ENCODE assay signal across 33 cellular contexts in the genomic region with DNA sequence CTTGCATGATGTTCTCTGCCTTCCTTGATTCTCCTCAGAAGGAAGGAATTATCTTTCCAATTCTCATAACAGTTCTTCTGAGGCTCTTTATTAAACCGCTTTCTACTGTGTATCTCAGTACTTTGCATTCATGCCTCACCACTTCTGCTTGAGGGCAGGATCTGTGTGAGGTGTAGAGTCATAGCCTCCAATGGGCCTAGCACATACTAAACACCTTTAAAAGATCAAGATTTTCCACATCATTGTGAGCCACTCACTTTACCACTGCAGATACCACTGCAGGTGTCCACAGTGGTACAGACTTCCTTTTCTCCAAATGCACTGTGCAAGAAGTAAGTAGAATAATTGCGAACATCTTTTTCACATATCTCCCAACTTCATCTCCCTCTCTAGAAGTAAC.
"Had no signal": no experiment of that assay in that cellular context is flagged by ENCODE, and none has a peak within 500 bp of the region (broad histone marks: within the 10 kb centered on the region; RNA-seq: fewer than 3 reads in every experiment).

No MANE protein-coding gene starts in this region.

- H3K27me3 Mint-ChIP-seq: activated CD4-positive, alpha-beta memory T cell treated with anti-CD3 and anti-CD28 coated beads for 36 hours; activated CD8-positive, alpha-beta T cell treated with anti-CD3 and anti-CD28 coated beads for 36 hours; activated T-helper 17 cell treated with anti-CD3 and anti-CD28 coated beads, Interleukin-2, amount 50 U/mL, for 72 hours; brain; central memory CD8-positive, alpha-beta T cell had no signal

- H3K4me3 ChIP-seq: ascending aorta, cardiac muscle cell had no signal

- H3K4me3 Mint-ChIP-seq: activated B cell treated with CpG ODN at 0.5 μM for 24 hours; activated CD4-positive, alpha-beta memory T cell treated with anti-CD3 and anti-CD28 coated beads for 36 hours; activated CD4-positive, alpha-beta T cell treated with anti-CD3 and anti-CD28 coated beads, Interleukin-2, amount 10 ng/mL, durations not matched to agents 7 days and 5 days; activated CD8-positive, alpha-beta T cell treated with anti-CD3 and anti-CD28 coated beads for 36 hours; activated naive CD4-positive, alpha-beta T cell treated with anti-CD3 and anti-CD28 coated beads for 36 hours; activated T-cell treated with anti-CD3 and anti-CD28 coated beads, Interleukin-2, amount 50 U/mL, for 4 hours; activated T-cell treated with anti-CD3 and anti-CD28 coated beads, Interleukin-2, amount 50 U/mL, for 72 hours; activated T-helper 1 cell treated with anti-CD3 and anti-CD28 coated beads, Interleukin-12 subunit alpha, Interleukin-12 subunit beta, Interleukin-2, Interleukin-4 antibody, amounts not matched to agents 30 ng/mL and 10 ng/mL and 1 ng/mL, durations not matched to agents 14 hours and 24 hours and 36 hours; activated T-helper 17 cell treated with anti-CD3 and anti-CD28 coated beads, Interleukin-2, amount 50 U/mL, for 72 hours; brain; central memory CD8-positive, alpha-beta T cell; T-helper 1 cell treated with Interleukin-12 subunit alpha and Interleukin-12 subunit beta and Interleukin-4 antibody, amounts not matched to agents 30 μg/mL and 1 μg/mL, for 36 hours; T-helper 2 cell treated with Interferon-gamma antibody and Interleukin-4, amounts not matched to agents 5 μg/mL and 100 μg/mL, for 36 hours had no signal

- H3K27ac Mint-ChIP-seq: activated B cell treated with CpG ODN at 0.5 μM for 24 hours; activated CD4-positive, alpha-beta memory T cell treated with anti-CD3 and anti-CD28 coated beads for 36 hours; activated CD4-positive, alpha-beta T cell treated with anti-CD3 and anti-CD28 coated beads, Interleukin-2, amount 10 ng/mL, durations not matched to agents 7 days and 5 days; activated CD8-positive, alpha-beta T cell treated with anti-CD3 and anti-CD28 coated beads for 36 hours; activated naive CD4-positive, alpha-beta T cell treated with anti-CD3 and anti-CD28 coated beads for 36 hours; activated T-cell treated with anti-CD3 and anti-CD28 coated beads, Interleukin-2, amount 50 U/mL, for 72 hours; activated T-helper 1 cell treated with anti-CD3 and anti-CD28 coated beads, Interleukin-12 subunit alpha, Interleukin-12 subunit beta, Interleukin-2, Interleukin-4 antibody, amounts not matched to agents 30 ng/mL and 10 ng/mL and 1 ng/mL, durations not matched to agents 14 hours and 24 hours and 36 hours; activated T-helper 17 cell treated with anti-CD3 and anti-CD28 coated beads, Interleukin-2, amount 50 U/mL, for 72 hours; brain; T-helper 1 cell treated with Interleukin-12 subunit alpha and Interleukin-12 subunit beta and Interleukin-4 antibody, amounts not matched to agents 30 μg/mL and 1 μg/mL, for 36 hours; T-helper 2 cell treated with Interferon-gamma antibody and Interleukin-4, amounts not matched to agents 5 μg/mL and 100 μg/mL, for 36 hours had no signal

- ATAC-seq: activated CD8-positive, alpha-beta T cell treated with anti-CD3 and anti-CD28 coated beads for 36 hours; activated T-cell treated with anti-CD3 and anti-CD28 coated beads, Interleukin-2, amount 50 U/mL, for 4 hours; activated T-cell treated with anti-CD3 and anti-CD28 coated beads, Interleukin-2, amount 50 U/mL, for 72 hours; activated T-helper 17 cell treated with anti-CD3 and anti-CD28 coated beads, Interleukin-2, amount 50 U/mL, for 72 hours had no signal

- H3K27ac ChIP-seq: ascending aorta, cardiac muscle cell, VCaP had no signal

- DNase-seq: activated B cell treated with CpG ODN at 0.5 μM for 24 hours; activated CD4-positive, alpha-beta memory T cell treated with anti-CD3 and anti-CD28 coated beads for 36 hours; activated CD4-positive, alpha-beta T cell treated with anti-CD3 and anti-CD28 coated beads for 48 hours; activated CD4-positive, alpha-beta T cell treated with anti-CD3 and anti-CD28 coated beads, Interleukin-2, amount 10 ng/mL, durations not matched to agents 7 days and 5 days; activated CD4-positive, CD25-positive, alpha-beta regulatory T cell treated with anti-CD3 and anti-CD28 coated beads, Interleukin-2, amount 50 U/mL, for 72 hours; activated CD8-positive, alpha-beta memory T cell treated with anti-CD3 and anti-CD28 coated beads, Interleukin-2, amount 50 U/mL, for 4 hours; activated CD8-positive, alpha-beta T cell treated with anti-CD3 and anti-CD28 coated beads for 36 hours; activated effector memory CD4-positive, alpha-beta T cell treated with anti-CD3 and anti-CD28 coated beads, Interleukin-2, amount 50 U/mL, for 16 hours; activated gamma-delta T cell treated with Interleukin-2 at 50 U/mL for 16 hours; activated naive CD4-positive, alpha-beta T cell; activated naive CD4-positive, alpha-beta T cell treated with anti-CD3 and anti-CD28 coated beads for 36 hours; activated naive CD4-positive, alpha-beta T cell treated with anti-CD3 and anti-CD28 coated beads, Interleukin-2, amount 50 U/mL, for 16 hours; activated T-cell treated with anti-CD3 and anti-CD28 coated beads for 4 hours; activated T-cell treated with anti-CD3 and anti-CD28 coated beads, Interleukin-2, amount 50 U/mL, for 1 hour; activated T-cell treated with anti-CD3 and anti-CD28 coated beads, Interleukin-2, amount 50 U/mL, for 4 hours; activated T-cell treated with anti-CD3 and anti-CD28 coated beads, Interleukin-2, amount 50 U/mL, for 72 hours; amygdala; anterior cingulate cortex; caudate nucleus; cerebellar nuclear complex; SW 1271; T-helper 1 cell; T-helper 2 cell; T-helper 9 cell had no signal

- H3K27me3 ChIP-seq: ascending aorta, cardiac muscle cell had no signal

- H3K4me1 ChIP-seq: ascending aorta had no signal

- H3K9me3 Mint-ChIP-seq: activated B cell treated with CpG ODN at 0.5 μM for 24 hours had no signal

- H3K4me1 Mint-ChIP-seq: activated B cell treated with CpG ODN at 0.5 μM for 24 hours; activated CD4-positive, alpha-beta T cell treated with anti-CD3 and anti-CD28 coated beads, Interleukin-2, amount 10 ng/mL, durations not matched to agents 7 days and 5 days; activated T-helper 17 cell treated with anti-CD3 and anti-CD28 coated beads, Interleukin-2, amount 50 U/mL, for 72 hours; brain; central memory CD8-positive, alpha-beta T cell had no signal
